10 cellular contexts compared by ENCODE assay signal in the genomic region with DNA sequence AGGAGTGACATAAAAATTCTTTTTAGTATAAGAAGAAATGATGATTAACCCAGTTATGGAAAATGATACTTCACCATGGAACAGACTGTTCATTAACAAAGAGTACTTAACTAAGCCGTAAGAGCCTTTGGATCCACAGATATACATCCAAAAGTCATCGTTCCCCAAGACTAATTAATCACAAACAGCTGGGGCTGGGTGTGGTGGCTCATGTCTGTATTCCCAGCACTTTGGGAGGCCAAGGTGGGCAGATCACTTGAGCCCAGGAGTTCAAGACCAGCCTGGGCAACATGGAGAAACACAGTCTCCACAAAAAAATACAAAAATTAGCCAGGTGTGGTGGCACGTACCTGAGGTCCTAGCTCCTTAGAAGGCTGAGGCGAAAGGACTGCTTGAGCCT. TPM values are rescaled to one million over a fixed set of nuclear protein-coding genes. Genes with fewer than 3 reads are reported as not detected.
A peak's percentile ranks its signal among the peaks of the same experiment; 100 is the strongest.
DNase-seq lines count a peak whose midpoint lies in the region; ATAC-seq and TF ChIP-seq lines count a peak whose summit lies in the region.
"Had no signal": no experiment of that assay in that cellular context is flagged by ENCODE, and none has a peak within 500 bp of the region (broad histone marks: within the 10 kb centered on the region; RNA-seq: fewer than 3 reads in every experiment).

No MANE protein-coding gene starts in this region.

- no peaks in the 10 kb centered on the region for H3K36me3 ChIP-seq in left lung
- H3K36me3 ChIP-seq in testis (ENCODE audit: low read depth, missing control alignments): no peaks in the 10 kb centered on the region

- H3K27ac ChIP-seq in left lung (peak overlapping the region; percentile 16 to 84), testis (peak overlapping the region; percentile 26 to 86)
- H3K27ac ChIP-seq: KMS-11 had no signal

- TF ChIP-seq POLR2A in testis (IDR thresholded peaks at IDR 0.05): no peak

- peaks cover 42 to 89% of the 10 kb centered on the region in 2 donors for H3K4me1 ChIP-seq in left lung
- peaks cover 54% of the 10 kb centered on the region for H3K4me1 ChIP-seq in testis

- peak overlapping the region; percentile 93 for H3K27ac Mint-ChIP-seq in activated CD4-positive, alpha-beta memory T cell treated with anti-CD3 and anti-CD28 coated beads for 36 hours

- DNase-seq in activated T-cell treated with anti-CD3 and anti-CD28 coated beads, Interleukin-2, amount 50 U/mL, for 4 hours: no peak
- DNase-seq in activated T-cell treated with anti-CD3 and anti-CD28 coated beads for 4 hours: no peak
- DNase-seq in activated CD4-positive, alpha-beta memory T cell treated with anti-CD3 and anti-CD28 coated beads for 36 hours: no peak
- DNase-seq in left lung: no peak
- no peak for DNase-seq in testis
- no peak for DNase-seq in NAMALWA (ENCODE audit: low spot score)
- DNase-seq in SKM-1 (lab: John Stamatoyannopoulos, UW; ENCODE audit: unreplicated experiment): no peak
- DNase-seq: NCI-H2029 had no signal

- POLR2A ChIA-PET in activated CD4-positive, alpha-beta memory T cell treated with anti-CD3 and anti-CD28 coated beads for 36 hours (lab: Charles Lee): interaction anchor here (1.0 to 5.6 kb wide), 5 partner anchors 17 to 271 kb away, joined by 3 to 111 read pairs (median 4); a partner anchor contains a TSS

- intact Hi-C loops in activated CD4-positive, alpha-beta memory T cell treated with anti-CD3 and anti-CD28 coated beads for 36 hours (cut with micrococcal nuclease): no loop called here
- intact Hi-C loops in left lung (cut with DNase I) (no loop called here), testis (cut with DNase I; ENCODE audit: low total_unique reads) (no loop called here)

- peaks cover 15% of the 10 kb centered on the region for H3K36me3 Mint-ChIP-seq in activated T-cell treated with anti-CD3 and anti-CD28 coated beads, Interleukin-2, amount 50 U/mL, for 4 hours (ENCODE audit: insufficient read depth)
- peaks cover 57% of the 10 kb centered on the region for H3K36me3 Mint-ChIP-seq in activated CD4-positive, alpha-beta memory T cell treated with anti-CD3 and anti-CD28 coated beads for 36 hours

- H3K4me3 ChIP-seq in left lung: no peak overlapping the region
- no peak overlapping the region for H3K4me3 ChIP-seq in testis

- peaks cover 93% of the 10 kb centered on the region for H3K4me1 Mint-ChIP-seq in activated T-cell treated with anti-CD3 and anti-CD28 coated beads, Interleukin-2, amount 50 U/mL, for 4 hours (ENCODE audit: low read depth)
- H3K4me1 Mint-ChIP-seq in activated CD4-positive, alpha-beta memory T cell treated with anti-CD3 and anti-CD28 coated beads for 36 hours (ENCODE audit: low read depth): peaks cover 86% of the 10 kb centered on the region

- no peaks in the 10 kb centered on the region for H3K9me3 Mint-ChIP-seq in activated T-cell treated with anti-CD3 and anti-CD28 coated beads, Interleukin-2, amount 50 U/mL, for 4 hours
- H3K9me3 Mint-ChIP-seq in activated CD4-positive, alpha-beta memory T cell treated with anti-CD3 and anti-CD28 coated beads for 36 hours: no peaks in the 10 kb centered on the region

- H3K27me3 Mint-ChIP-seq in activated T-cell treated with anti-CD3 and anti-CD28 coated beads, Interleukin-2, amount 50 U/mL, for 4 hours (ENCODE audit: low read depth): no peaks in the 10 kb centered on the region
- H3K27me3 Mint-ChIP-seq in activated CD4-positive, alpha-beta memory T cell treated with anti-CD3 and anti-CD28 coated beads for 36 hours: no peaks in the 10 kb centered on the region

- ATAC-seq in activated T-cell treated with anti-CD3 and anti-CD28 coated beads, Interleukin-2, amount 50 U/mL, for 4 hours: no peak
- ATAC-seq in left lung: no peak
- no peak for ATAC-seq in HG02610 (IDR thresholded peaks at IDR 0.05; ENCODE audit: unreplicated experiment)

- CTCF ChIA-PET in activated CD4-positive, alpha-beta memory T cell treated with anti-CD3 and anti-CD28 coated beads for 36 hours (lab: Charles Lee): interaction anchor here (0.6 to 2.7 kb wide), 12 partner anchors 9 to 688 kb away, joined by 3 to 12 read pairs (median 6); no protein-coding TSS in a partner anchor

- WGBS in testis, 2 donors: 55 to 59% methylated on average over 4 of the region's 4 CpGs

- peak overlapping the region; percentile 58 for H3K4me3 Mint-ChIP-seq in activated T-cell treated with anti-CD3 and anti-CD28 coated beads, Interleukin-2, amount 50 U/mL, for 4 hours
- peak overlapping the region; percentile 57 for H3K4me3 Mint-ChIP-seq in activated CD4-positive, alpha-beta memory T cell treated with anti-CD3 and anti-CD28 coated beads for 36 hours

- TF ChIP-seq CTCF in left lung (IDR thresholded peaks at IDR 0.05) (no peak), testis (IDR thresholded peaks at IDR 0.05) (no peak)

- H3K27me3 ChIP-seq in left lung (no peaks in the 10 kb centered on the region), testis (no peaks in the 10 kb centered on the region)

- H3K9me3 ChIP-seq in left lung (no peaks in the 10 kb centered on the region), testis (no peaks in the 10 kb centered on the region)

RNA-seq across cellular contexts. Expression of a gene that starts 36.2 kb away (rescaled TPM):
- 10 to 100 TPM; 55.5 to 66.6 (median 60.6) TPM for total RNA-seq in activated T-cell treated with anti-CD3 and anti-CD28 coated beads, Interleukin-2, amount 50 U/mL, for 4 hours
- 100 to 1,000 TPM; 102 to 107 TPM for total RNA-seq in activated CD4-positive, alpha-beta memory T cell treated with anti-CD3 and anti-CD28 coated beads for 36 hours
- total RNA-seq in left lung: 10 to 100 TPM; 47.3 to 63.2 TPM
- total RNA-seq in testis: 100 to 1,000 TPM; 109 to 141 TPM
- polyA plus RNA-seq in testis (ENCODE audit: insufficient read depth, low read depth, low replicate concordance): 56.0 TPM
